In the genomic region with DNA sequence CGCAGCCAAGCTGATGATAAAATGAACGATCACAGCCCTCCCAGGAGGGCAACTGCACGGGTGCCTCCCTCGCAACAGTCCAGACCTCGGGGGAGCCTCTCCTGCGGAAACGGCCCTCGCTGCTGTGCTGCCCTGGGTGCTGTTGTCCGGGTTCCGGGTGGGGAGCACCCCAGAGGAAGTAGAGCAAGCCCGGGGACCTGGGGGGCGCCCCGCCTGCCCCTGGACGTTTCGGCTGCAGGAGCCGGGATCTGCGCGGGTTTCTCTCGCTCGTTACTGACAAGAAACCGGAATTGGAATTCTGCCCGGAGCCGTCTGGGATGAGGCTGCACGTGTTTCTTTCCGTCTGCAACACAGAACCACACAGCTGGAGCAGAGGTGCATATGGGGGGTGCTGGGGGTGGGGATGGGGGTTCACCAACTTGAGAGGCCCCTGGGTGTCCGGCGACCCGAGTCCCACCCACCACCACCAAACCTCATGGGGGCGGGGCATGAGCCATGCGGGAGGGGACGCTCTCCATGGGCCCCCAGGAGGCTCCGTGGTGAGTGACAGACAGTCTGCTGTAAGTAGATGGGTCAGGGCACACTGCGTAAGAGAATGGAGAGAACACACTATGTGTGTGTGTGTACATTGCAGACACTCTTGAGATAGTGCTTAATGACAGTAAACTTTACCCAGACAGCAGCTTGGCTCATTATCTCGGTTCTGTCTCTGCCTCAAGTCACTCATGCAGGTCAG, we compare ENCODE assay signal across 15 cellular contexts.
"Had no signal": no experiment of that assay in that cellular context is flagged by ENCODE, and none has a peak within 500 bp of the region (broad histone marks: within the 10 kb centered on the region; RNA-seq: fewer than 3 reads in every experiment).

No MANE protein-coding gene starts in this region.

- ATAC-seq: activated CD8-positive, alpha-beta memory T cell treated with anti-CD3 and anti-CD28 coated beads, Interleukin-2, amount 10 ng/mL, durations not matched to agents 7 days and 5 days; esophagus mucosa; gastrocnemius medialis; heart left ventricle; left lung had no signal

- H3K4me3 ChIP-seq: gastrocnemius medialis, heart left ventricle, left lung, prostate gland, right atrium auricular region, suprapubic skin had no signal

- DNase-seq: activated CD4-positive, alpha-beta memory T cell treated with anti-CD3 and anti-CD28 coated beads, Interleukin-2, amount 10 ng/mL, durations not matched to agents 7 days and 5 days; activated CD4-positive, alpha-beta T cell treated with anti-CD3 and anti-CD28 coated beads for 48 hours; activated CD4-positive, CD25-positive, alpha-beta regulatory T cell; activated CD8-positive, alpha-beta memory T cell treated with anti-CD3 and anti-CD28 coated beads, Interleukin-2, amount 10 ng/mL, durations not matched to agents 7 days and 5 days; amniotic stem cell; effector CD8-positive, alpha-beta T cell; gastrocnemius medialis; heart left ventricle; left lung; stimulated activated CD4-positive, alpha-beta T cell treated with anti-CD3 and anti-CD28 coated beads, Interleukin-2, amount 100 ng/mL, for 24 hours; T1000 had no signal

- H3K27me3 ChIP-seq: gastrocnemius medialis, right atrium auricular region had no signal

- H3K36me3 ChIP-seq: gastrocnemius medialis, heart left ventricle, left lung, prostate gland, right atrium auricular region, suprapubic skin had no signal

- H3K4me1 ChIP-seq: gastrocnemius medialis, heart left ventricle, left lung, prostate gland, right atrium auricular region, suprapubic skin had no signal

- H3K9me3 ChIP-seq: gastrocnemius medialis, heart left ventricle, left lung, prostate gland, right atrium auricular region, suprapubic skin had no signal

- H3K27ac ChIP-seq: gastrocnemius medialis, heart left ventricle, left lung, prostate gland, right atrium auricular region, suprapubic skin had no signal
